ENCODE assay signal across 8 cellular contexts in genomic region chr5:139677404-139678282, GRCh38. TPM values are rescaled to one million over a fixed set of nuclear protein-coding genes. Genes with fewer than 3 reads are reported as not detected.
DNase-seq lines count a peak whose midpoint lies in the region; ATAC-seq and TF ChIP-seq lines count a peak whose summit lies in the region.
"Had no signal": no experiment of that assay in that cellular context is flagged by ENCODE, and none has a peak within 500 bp of the region (broad histone marks: within the 10 kb centered on the region; RNA-seq: fewer than 3 reads in every experiment).

No MANE protein-coding gene starts in this region.

- intact Hi-C loops in body of pancreas (cut with DNase I): no loop called here

- H3K9me3 Mint-ChIP-seq in IgD-negative memory B cell (no peaks in the 10 kb centered on the region), memory B cell (no peaks in the 10 kb centered on the region)
- H3K9me3 Mint-ChIP-seq: activated CD4-positive, alpha-beta memory T cell treated with anti-CD3 and anti-CD28 coated beads, Interleukin-2, amount 10 ng/mL, durations not matched to agents 7 days and 5 days had no signal

- peaks cover 10 to 31% (median 15%) of the 10 kb centered on the region in 3 donors for H3K4me1 Mint-ChIP-seq in IgD-negative memory B cell
- peaks cover 34% of the 10 kb centered on the region for H3K4me1 Mint-ChIP-seq in memory B cell
- H3K4me1 Mint-ChIP-seq: activated CD4-positive, alpha-beta memory T cell treated with anti-CD3 and anti-CD28 coated beads, Interleukin-2, amount 10 ng/mL, durations not matched to agents 7 days and 5 days had no signal

- H3K4me3 ChIP-seq in body of pancreas (no peak overlapping the region), subcutaneous abdominal adipose tissue (ENCODE audit: low read depth in 1 of 5, low read length in 5 of 5) (no peak overlapping the region)

- H3K27me3 ChIP-seq in body of pancreas (no peaks in the 10 kb centered on the region), subcutaneous abdominal adipose tissue (ENCODE audit: control insufficient read depth in 5 of 5, insufficient read depth in 4 of 5, low read length in 5 of 5) (no peaks in the 10 kb centered on the region)

- TF ChIP-seq CTCF in body of pancreas (IDR thresholded peaks at IDR 0.05) (no peak), omental fat pad (IDR thresholded peaks at IDR 0.05) (no peak)

- H3K4me1 ChIP-seq in body of pancreas (peaks cover 63% of the 10 kb centered on the region), subcutaneous abdominal adipose tissue (ENCODE audit: control insufficient read depth in 5 of 5, insufficient read depth in 5 of 5, low read length in 5 of 5) (peaks cover 3 to 62% (median 46%) of the 10 kb centered on the region in 5 donors)

- 12 to 26% methylated on average over 15 to 19 of the region's 19 CpGs for WGBS in body of pancreas, 2 donors

- H3K27ac ChIP-seq in body of pancreas (peak overlapping the region; percentile 59 to 92 (median 68)), subcutaneous abdominal adipose tissue (ENCODE audit: low read depth, low read length) (peak overlapping the region; percentile 37)

- H3K27ac Mint-ChIP-seq in IgD-negative memory B cell: peak overlapping the region; percentile 78 to 94 (median 81)
- H3K27ac Mint-ChIP-seq in memory B cell: peak overlapping the region; percentile 91
- H3K27ac Mint-ChIP-seq: activated CD4-positive, alpha-beta memory T cell treated with anti-CD3 and anti-CD28 coated beads, Interleukin-2, amount 10 ng/mL, durations not matched to agents 7 days and 5 days had no signal

- no peaks in the 10 kb centered on the region for H3K36me3 Mint-ChIP-seq in IgD-negative memory B cell
- H3K36me3 Mint-ChIP-seq in memory B cell: peaks cover 13% of the 10 kb centered on the region

- H3K27me3 Mint-ChIP-seq in IgD-negative memory B cell: no peaks in the 10 kb centered on the region
- no peaks in the 10 kb centered on the region for H3K27me3 Mint-ChIP-seq in memory B cell

- DNase-seq in body of pancreas: peak; percentile 78 to 82 (median 80)
- no peak for DNase-seq in memory B cell (ENCODE audit: low spot score in 2 of 2)
- DNase-seq in NCI-H1048 (lab: John Stamatoyannopoulos, UW): no peak
- no peak for DNase-seq in omental fat pad (ENCODE audit: low spot score)
- DNase-seq in activated effector memory CD4-positive, alpha-beta T cell treated with Interleukin-2 at 50 U/mL for 16 hours: no peak
- DNase-seq: activated CD4-positive, alpha-beta memory T cell treated with anti-CD3 and anti-CD28 coated beads, Interleukin-2, amount 10 ng/mL, durations not matched to agents 7 days and 5 days had no signal

- H3K4me3 Mint-ChIP-seq in IgD-negative memory B cell: peak overlapping the region in 1 of 4 donors; percentile 51
- no peak overlapping the region for H3K4me3 Mint-ChIP-seq in memory B cell
- H3K4me3 Mint-ChIP-seq: activated CD4-positive, alpha-beta memory T cell treated with anti-CD3 and anti-CD28 coated beads, Interleukin-2, amount 10 ng/mL, durations not matched to agents 7 days and 5 days had no signal

- peak; percentile 82 for ATAC-seq in body of pancreas
- no peak for ATAC-seq in memory B cell (ENCODE audit: low read depth)
- ATAC-seq in omental fat pad (ENCODE audit: low FRiP score): no peak

- peak in 1 of 3 donors; percentile 20 for TF ChIP-seq POLR2A in body of pancreas (IDR thresholded peaks at IDR 0.05)

- peaks cover 8 to 14% of the 10 kb centered on the region in 2 donors for H3K36me3 ChIP-seq in body of pancreas (replicated peaks in 1 of 2; ENCODE audit: insufficient read depth in 1 of 2, low read depth in 2 of 2)
- peaks cover 0 to 28% (median 26%) of the 10 kb centered on the region in 5 donors for H3K36me3 ChIP-seq in subcutaneous abdominal adipose tissue (ENCODE audit: control insufficient read depth in 5 of 5, insufficient read depth in 5 of 5, low read length in 5 of 5)

- peak overlapping the region in 2 of 5 donors; percentile 16 to 21 for H3K9ac ChIP-seq in subcutaneous abdominal adipose tissue (ENCODE audit: low read length in 5 of 5)

- H3K9me3 ChIP-seq in body of pancreas (no peaks in the 10 kb centered on the region), subcutaneous abdominal adipose tissue (ENCODE audit: control insufficient read depth in 5 of 5, low read length in 5 of 5) (no peaks in the 10 kb centered on the region)

RNA-seq across cellular contexts. Expression of gene CXXC5, which starts 29.5 kb away (rescaled TPM):
- 447 TPM for polyA plus RNA-seq in IgD-negative memory B cell
- total RNA-seq in body of pancreas: 10 to 100 TPM; 86.6 to 87.7 TPM
- total RNA-seq in omental fat pad: 10 to 100 TPM; 14.9 to 27.3 (median 25.0) TPM

Comparison
In these comparisons a context has a peak if more than half of its experiments do, and no peak if none do; other contexts are left out.
1. DNase-seq: peak in body of pancreas (4 of 4); none in memory B cell (0 of 2), NCI-H1048 (single experiment), omental fat pad (single experiment) and activated effector memory CD4-positive, alpha-beta T cell treated with Interleukin-2 at 50 U/mL for 16 hours (single experiment).